Comparison of ENCODE assay signal across 9 cellular contexts in the genomic region with DNA sequence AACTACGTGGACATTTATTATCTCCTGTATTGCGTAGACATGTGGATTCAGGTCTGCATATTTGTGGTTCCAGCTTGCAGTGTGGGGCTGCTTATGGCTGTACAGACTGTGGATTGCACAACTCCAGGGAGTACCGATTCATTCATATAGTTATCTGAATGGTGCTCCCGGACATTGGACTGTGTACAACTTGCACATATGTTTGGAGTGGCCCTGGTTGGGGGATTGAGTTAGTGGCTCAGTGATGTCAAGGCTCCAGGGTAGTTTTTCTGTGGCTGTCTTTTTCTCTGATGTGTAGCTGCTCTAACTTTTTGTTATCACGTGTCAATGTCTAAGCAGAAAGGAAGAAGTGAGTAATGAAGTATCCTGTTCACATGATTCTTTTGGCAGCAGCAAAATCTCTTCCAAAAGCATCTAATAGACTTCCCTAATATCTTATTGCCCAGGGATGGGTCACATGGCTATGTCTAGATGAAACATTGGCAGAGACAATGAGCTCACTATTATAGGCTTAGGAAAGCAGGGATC. TPM values are rescaled to one million over a fixed set of nuclear protein-coding genes. Genes with fewer than 3 reads are reported as not detected.
A peak's percentile ranks its signal among the peaks of the same experiment; 100 is the strongest.
DNase-seq lines count a peak whose midpoint lies in the region; ATAC-seq and TF ChIP-seq lines count a peak whose summit lies in the region.
"Had no signal": no experiment of that assay in that cellular context is flagged by ENCODE, and none has a peak within 500 bp of the region (broad histone marks: within the 10 kb centered on the region; RNA-seq: fewer than 3 reads in every experiment).

No MANE protein-coding gene starts in this region.

- in situ Hi-C loops in astrocyte of the spinal cord (cut with HindIII; ENCODE audit: low sequenced_read_pairs), result loop anchor here (25.0 kb wide), 1 partner anchor 167 kb away; no protein-coding TSS in a partner anchor

- TF ChIP-seq POLR2A in vagina (IDR thresholded peaks at IDR 0.05), result no peak
- no peak for TF ChIP-seq POLR2A in sigmoid colon (IDR thresholded peaks at IDR 0.05)

- ATAC-seq in GM21825 (IDR thresholded peaks at IDR 0.05; ENCODE audit: unreplicated experiment), result no peak

- TF ChIP-seq EP300 in sigmoid colon (IDR thresholded peaks at IDR 0.05), result no peak

- TF ChIP-seq CTCF in astrocyte of the spinal cord (IDR thresholded peaks at IDR 0.05; ENCODE audit: low read depth, low read length) (no peak), vagina (IDR thresholded peaks at IDR 0.05) (no peak), sigmoid colon (IDR thresholded peaks at IDR 0.05) (no peak)

- no peaks in the 10 kb centered on the region for H3K36me3 Mint-ChIP-seq in activated naive CD4-positive, alpha-beta T cell treated with anti-CD3 and anti-CD28 coated beads for 36 hours (ENCODE audit: low read depth)
- no peaks in the 10 kb centered on the region for H3K36me3 Mint-ChIP-seq in activated T-helper 1 cell treated with anti-CD3 and anti-CD28 coated beads, Interleukin-12 subunit alpha, Interleukin-12 subunit beta, Interleukin-2, Interleukin-4 antibody, amounts not matched to agents 30 ng/mL and 10 ng/mL and 1 ng/mL, durations not matched to agents 14 hours and 24 hours and 36 hours (ENCODE audit: low read depth)

- no peaks in the 10 kb centered on the region for H3K4me1 Mint-ChIP-seq in activated naive CD4-positive, alpha-beta T cell treated with anti-CD3 and anti-CD28 coated beads for 36 hours (ENCODE audit: low read depth)
- H3K4me1 Mint-ChIP-seq in activated T-helper 1 cell treated with anti-CD3 and anti-CD28 coated beads, Interleukin-12 subunit alpha, Interleukin-12 subunit beta, Interleukin-2, Interleukin-4 antibody, amounts not matched to agents 30 ng/mL and 10 ng/mL and 1 ng/mL, durations not matched to agents 14 hours and 24 hours and 36 hours (ENCODE audit: low read depth), result peaks cover 10% of the 10 kb centered on the region

- no peaks in the 10 kb centered on the region for H3K9me3 Mint-ChIP-seq in activated naive CD4-positive, alpha-beta T cell treated with anti-CD3 and anti-CD28 coated beads for 36 hours
- H3K9me3 Mint-ChIP-seq in activated T-helper 1 cell treated with anti-CD3 and anti-CD28 coated beads, Interleukin-12 subunit alpha, Interleukin-12 subunit beta, Interleukin-2, Interleukin-4 antibody, amounts not matched to agents 30 ng/mL and 10 ng/mL and 1 ng/mL, durations not matched to agents 14 hours and 24 hours and 36 hours, result no peaks in the 10 kb centered on the region

- H3K4me3 Mint-ChIP-seq in activated naive CD4-positive, alpha-beta T cell treated with anti-CD3 and anti-CD28 coated beads for 36 hours, result no peak overlapping the region
- no peak overlapping the region for H3K4me3 Mint-ChIP-seq in activated T-helper 1 cell treated with anti-CD3 and anti-CD28 coated beads, Interleukin-12 subunit alpha, Interleukin-12 subunit beta, Interleukin-2, Interleukin-4 antibody, amounts not matched to agents 30 ng/mL and 10 ng/mL and 1 ng/mL, durations not matched to agents 14 hours and 24 hours and 36 hours

- DNase-seq in activated naive CD4-positive, alpha-beta T cell treated with anti-CD3 and anti-CD28 coated beads for 36 hours, result peak; percentile 7
- no peak for DNase-seq in activated naive CD4-positive, alpha-beta T cell treated with Interleukin-2 at 50 U/mL for 16 hours
- DNase-seq in astrocyte of the spinal cord (ENCODE audit: low read depth, low spot score) (peak; percentile 89), kidney tubule cell (ENCODE audit: low spot score) (peak; percentile 84), vagina (ENCODE audit: extremely low spot score in 2 of 2) (no peak), sigmoid colon (no peak)
- no peak for DNase-seq in activated T-helper 1 cell treated with anti-CD3 and anti-CD28 coated beads, Interleukin-12 subunit alpha, Interleukin-12 subunit beta, Interleukin-2, Interleukin-4 antibody, amounts not matched to agents 30 ng/mL and 10 ng/mL and 1 ng/mL, durations not matched to agents 14 hours and 24 hours and 36 hours (ENCODE audit: low spot score)

- CTCF ChIA-PET in activated naive CD4-positive, alpha-beta T cell treated with anti-CD3 and anti-CD28 coated beads for 36 hours (lab: Charles Lee), result no interaction called here

- H3K27ac ChIP-seq in vagina (peak overlapping the region; percentile 37), sigmoid colon (peak overlapping the region in 2 of 4 donors; percentile 8 to 39)
- H3K27ac ChIP-seq: BLaER1 had no signal

- intact Hi-C loops in activated naive CD4-positive, alpha-beta T cell treated with anti-CD3 and anti-CD28 coated beads for 36 hours (cut with micrococcal nuclease), result no loop called here
- intact Hi-C loops in vagina (cut with DNase I), result no loop called here
- intact Hi-C loops in activated T-helper 1 cell treated with anti-CD3 and anti-CD28 coated beads, Interleukin-12 subunit alpha, Interleukin-12 subunit beta, Interleukin-2, Interleukin-4 antibody, amounts not matched to agents 30 ng/mL and 10 ng/mL and 1 ng/mL, durations not matched to agents 14 hours and 24 hours and 36 hours (cut with micrococcal nuclease), result no loop called here
- intact Hi-C loops in sigmoid colon (cut with DNase I), result no loop called here

- H3K27ac Mint-ChIP-seq in activated naive CD4-positive, alpha-beta T cell treated with anti-CD3 and anti-CD28 coated beads for 36 hours, result no peak overlapping the region
- no peak overlapping the region for H3K27ac Mint-ChIP-seq in activated T-helper 1 cell treated with anti-CD3 and anti-CD28 coated beads, Interleukin-12 subunit alpha, Interleukin-12 subunit beta, Interleukin-2, Interleukin-4 antibody, amounts not matched to agents 30 ng/mL and 10 ng/mL and 1 ng/mL, durations not matched to agents 14 hours and 24 hours and 36 hours

- H3K27me3 Mint-ChIP-seq in activated naive CD4-positive, alpha-beta T cell treated with anti-CD3 and anti-CD28 coated beads for 36 hours (ENCODE audit: low read depth), result peaks cover 20% of the 10 kb centered on the region
- no peaks in the 10 kb centered on the region for H3K27me3 Mint-ChIP-seq in activated T-helper 1 cell treated with anti-CD3 and anti-CD28 coated beads, Interleukin-12 subunit alpha, Interleukin-12 subunit beta, Interleukin-2, Interleukin-4 antibody, amounts not matched to agents 30 ng/mL and 10 ng/mL and 1 ng/mL, durations not matched to agents 14 hours and 24 hours and 36 hours (ENCODE audit: insufficient read depth)

- H3K36me3 ChIP-seq in vagina (no peaks in the 10 kb centered on the region), sigmoid colon (no peaks in the 10 kb centered on the region)
- H3K36me3 ChIP-seq: BLaER1 had no signal

- H3K4me3 ChIP-seq in astrocyte of the spinal cord (ENCODE audit: low read depth, low read length) (no peak overlapping the region), vagina (no peak overlapping the region), sigmoid colon (no peak overlapping the region)
- H3K4me3 ChIP-seq: BLaER1 had no signal

- H3K9me3 ChIP-seq in vagina, result no peaks in the 10 kb centered on the region
- no peaks in the 10 kb centered on the region for H3K9me3 ChIP-seq in sigmoid colon
- H3K9me3 ChIP-seq: BLaER1 had no signal

- 36 to 44% methylated on average over 5 of the region's 5 CpGs for WGBS in sigmoid colon, 2 donors

- H3K4me1 ChIP-seq in vagina, result peaks cover 18% of the 10 kb centered on the region
- H3K4me1 ChIP-seq in sigmoid colon, result peaks cover 0 to 6% (median 0%) of the 10 kb centered on the region in 4 donors
- H3K4me1 ChIP-seq: BLaER1 had no signal

- H3K27me3 ChIP-seq in vagina, result no peaks in the 10 kb centered on the region
- H3K27me3 ChIP-seq in sigmoid colon, result no peaks in the 10 kb centered on the region
- H3K27me3 ChIP-seq: BLaER1 had no signal

RNA-seq across cellular contexts. Expression of gene ST3GAL6, which starts 15.8 kb away (rescaled TPM):
- total RNA-seq in activated naive CD4-positive, alpha-beta T cell treated with anti-CD3 and anti-CD28 coated beads for 36 hours, result not detected
- total RNA-seq in vagina (1.7 TPM), sigmoid colon (10 to 100 TPM in 2 of 4 donors, 1 to 10 TPM in 2; 3.9 to 11.8 (median 9.9) TPM)
- total RNA-seq in activated T-helper 1 cell treated with anti-CD3 and anti-CD28 coated beads, Interleukin-12 subunit alpha, Interleukin-12 subunit beta, Interleukin-2, Interleukin-4 antibody, amounts not matched to agents 30 ng/mL and 10 ng/mL and 1 ng/mL, durations not matched to agents 14 hours and 24 hours and 36 hours, result 0.44 and 0.83 TPM in 2 replicates
- 1 to 10 TPM; 2.4 to 3.2 (median 2.4) TPM for polyA plus RNA-seq in sigmoid colon

Comparison
In these comparisons a context has a peak if more than half of its experiments do, and no peak if none do; other contexts are left out.
1. DNase-seq: peak in activated naive CD4-positive, alpha-beta T cell treated with anti-CD3 and anti-CD28 coated beads for 36 hours (single experiment), astrocyte of the spinal cord (single experiment) and kidney tubule cell (single experiment); none in activated naive CD4-positive, alpha-beta T cell treated with Interleukin-2 at 50 U/mL for 16 hours (single experiment), vagina (0 of 2), activated T-helper 1 cell treated with anti-CD3 and anti-CD28 coated beads, Interleukin-12 subunit alpha, Interleukin-12 subunit beta, Interleukin-2, Interleukin-4 antibody, amounts not matched to agents 30 ng/mL and 10 ng/mL and 1 ng/mL, durations not matched to agents 14 hours and 24 hours and 36 hours (single experiment) and sigmoid colon (single experiment).